ENCODE assay signal across 23 cellular contexts in genomic region chr16:84709609-84710008, GRCh38. TPM values are rescaled to one million over a fixed set of nuclear protein-coding genes. Genes with fewer than 3 reads are reported as not detected.
A peak's percentile ranks its signal among the peaks of the same experiment; 100 is the strongest.
DNase-seq lines count a peak whose midpoint lies in the region; ATAC-seq and TF ChIP-seq lines count a peak whose summit lies in the region.
"Had no signal": no experiment of that assay in that cellular context is flagged by ENCODE, and none has a peak within 500 bp of the region (broad histone marks: within the 10 kb centered on the region; RNA-seq: fewer than 3 reads in every experiment).

No MANE protein-coding gene starts in this region.

- peaks cover 64% of the 10 kb centered on the region for H4K20me1 ChIP-seq in OCI-LY7 (ENCODE audit: insufficient read depth, low read length)

- H3K4me3 ChIP-seq in cardiac muscle cell (no peak overlapping the region), NT2/D1 (ENCODE audit: insufficient read length, low read depth) (no peak overlapping the region), left ventricle myocardium inferior (peak overlapping the region; percentile 3), OCI-LY7 (ENCODE audit: low read depth, low read length, poor library complexity, severe bottlenecking) (no peak overlapping the region)
- H3K4me3 ChIP-seq: GM12878, MG63, spleen had no signal

- H3K36me3 Mint-ChIP-seq in stimulated activated memory B cell treated with anti-CD40 and anti-IgM and Interleukin-4, amounts not matched to agents 10 μg/mL and 1 μg/mL and 100 μg/mL, for 72 hours = peaks cover 29% of the 10 kb centered on the region

- no peak for DNase-seq in cardiac muscle cell (ENCODE audit: low read depth in 1 of 2, low spot score in 1 of 2)
- no peak for DNase-seq in left cardiac atrium
- DNase-seq in NT2/D1 (ENCODE audit: low read depth, low spot score) = no peak
- DNase-seq in left ventricle myocardium inferior = no peak
- DNase-seq in OCI-LY7 (ENCODE audit: low spot score) = no peak
- DNase-seq: activated naive CD4-positive, alpha-beta T cell treated with anti-CD3 and anti-CD28 coated beads, Interleukin-2, amount 50 U/mL, for 16 hours; activated T-cell treated with anti-CD3 and anti-CD28 coated beads, Interleukin-2, amount 50 U/mL, for 4 hours; anterior cingulate cortex; caudate nucleus; MG63; NCI-H1417; NCI-H2081 treated with DMSO at 0.1 percent for 48 hours; nucleus accumbens; PC-3; SHP77 treated with DMSO at 0.1 percent for 48 hours; spleen; stimulated activated CD4-positive, alpha-beta T cell treated with anti-CD3 and anti-CD28 coated beads, Interleukin-4, amount 100 ng/mL, for 1 hour; stimulated activated naive CD4-positive, alpha-beta T cell treated with Interleukin-2 at 50 U/mL for 16 hours had no signal

- no peaks in the 10 kb centered on the region for H3K9me3 Mint-ChIP-seq in stimulated activated memory B cell treated with anti-CD40 and anti-IgM and Interleukin-4, amounts not matched to agents 10 μg/mL and 1 μg/mL and 100 μg/mL, for 72 hours
- H3K9me3 Mint-ChIP-seq: activated T-cell treated with anti-CD3 and anti-CD28 coated beads, Interleukin-2, amount 50 U/mL, for 4 hours; dendritic cell treated with granulocyte-macrophage colony-stimulating factor and Interleukin-4, amounts not matched to agents 40 ng/mL and 50 ng/mL, for 4 days had no signal

- intact Hi-C loops in left cardiac atrium (cut with DNase I) = no loop called here
- intact Hi-C loops in left ventricle myocardium inferior (cut with micrococcal nuclease) = no loop called here
- intact Hi-C loops in OCI-LY7 (cut with micrococcal nuclease; ENCODE audit: unreplicated experiment) = no loop called here

- H3K9ac ChIP-seq in NT2/D1 (ENCODE audit: insufficient read length, low read depth) = peak overlapping the region; percentile 22

- POLR2A ChIA-PET in OCI-LY7 (lab: Charles Lee) = no interaction called here

- CTCF ChIA-PET in OCI-LY7 (lab: Charles Lee; ENCODE audit: unreplicated experiment) = no interaction called here

- H3K4me2 ChIP-seq in OCI-LY7 (ENCODE audit: low read length) = no peak overlapping the region

- ATAC-seq in left cardiac atrium = no peak
- no peak for ATAC-seq in stimulated activated memory B cell treated with anti-CD40 and anti-IgM and Interleukin-4, amounts not matched to agents 10 μg/mL and 1 μg/mL and 100 μg/mL, for 72 hours
- ATAC-seq in HG02678 (IDR thresholded peaks at IDR 0.05; ENCODE audit: unreplicated experiment) = no peak
- ATAC-seq: GM12878, PC-3 had no signal

- H3K27ac Mint-ChIP-seq in stimulated activated memory B cell treated with anti-CD40 and anti-IgM and Interleukin-4, amounts not matched to agents 10 μg/mL and 1 μg/mL and 100 μg/mL, for 72 hours = peak overlapping the region; percentile 43
- H3K27ac Mint-ChIP-seq: dendritic cell treated with granulocyte-macrophage colony-stimulating factor and Interleukin-4, amounts not matched to agents 40 ng/mL and 50 ng/mL, for 4 days had no signal

- no peaks in the 10 kb centered on the region for H3K27me3 ChIP-seq in cardiac muscle cell
- no peaks in the 10 kb centered on the region for H3K27me3 ChIP-seq in NT2/D1 (ENCODE audit: insufficient read depth, insufficient read length)
- no peaks in the 10 kb centered on the region for H3K27me3 ChIP-seq in left ventricle myocardium inferior (ENCODE audit: low read depth)
- H3K27me3 ChIP-seq: MG63, spleen had no signal

- H3K4me1 Mint-ChIP-seq in stimulated activated memory B cell treated with anti-CD40 and anti-IgM and Interleukin-4, amounts not matched to agents 10 μg/mL and 1 μg/mL and 100 μg/mL, for 72 hours = peaks cover 88% of the 10 kb centered on the region

- H3K27me3 Mint-ChIP-seq in stimulated activated memory B cell treated with anti-CD40 and anti-IgM and Interleukin-4, amounts not matched to agents 10 μg/mL and 1 μg/mL and 100 μg/mL, for 72 hours = no peaks in the 10 kb centered on the region
- H3K27me3 Mint-ChIP-seq: dendritic cell treated with granulocyte-macrophage colony-stimulating factor and Interleukin-4, amounts not matched to agents 40 ng/mL and 50 ng/mL, for 4 days had no signal

- no peak overlapping the region for H3K4me3 Mint-ChIP-seq in stimulated activated memory B cell treated with anti-CD40 and anti-IgM and Interleukin-4, amounts not matched to agents 10 μg/mL and 1 μg/mL and 100 μg/mL, for 72 hours
- H3K4me3 Mint-ChIP-seq: activated T-cell treated with anti-CD3 and anti-CD28 coated beads, Interleukin-2, amount 50 U/mL, for 4 hours; dendritic cell treated with granulocyte-macrophage colony-stimulating factor and Interleukin-4, amounts not matched to agents 40 ng/mL and 50 ng/mL, for 4 days had no signal

- BruUV-seq in OCI-LY7 (replicated peaks; lab: Mats Ljungman, UMichigan) = no TSS peak

- H3K4me1 ChIP-seq in cardiac muscle cell (ENCODE audit: low read depth) (peaks cover 42% of the 10 kb centered on the region), NT2/D1 (ENCODE audit: insufficient read depth, insufficient read length) (peaks cover 13% of the 10 kb centered on the region), left ventricle myocardium inferior (peaks cover 74% of the 10 kb centered on the region), OCI-LY7 (ENCODE audit: insufficient read depth, low read length, poor library complexity, severe bottlenecking) (peaks cover 31% of the 10 kb centered on the region)

- H3K9me3 ChIP-seq in cardiac muscle cell (ENCODE audit: low read depth) = no peaks in the 10 kb centered on the region
- no peaks in the 10 kb centered on the region for H3K9me3 ChIP-seq in NT2/D1 (ENCODE audit: insufficient read depth, low read length)
- no peaks in the 10 kb centered on the region for H3K9me3 ChIP-seq in left ventricle myocardium inferior (replicated peaks)
- no peaks in the 10 kb centered on the region for H3K9me3 ChIP-seq in OCI-LY7 (ENCODE audit: low read length)
- H3K9me3 ChIP-seq: MG63, spleen had no signal

- TF ChIP-seq CTCF in cardiac muscle cell (IDR thresholded peaks at IDR 0.05; ENCODE audit: low read depth, low read length) (no peak), left ventricle myocardium inferior (IDR thresholded peaks at IDR 0.05; ENCODE audit: borderline replicate concordance) (no peak), OCI-LY7 (conservative IDR thresholded peaks at IDR 0.05; ENCODE audit: low read length) (no peak)

- H3K36me3 ChIP-seq in cardiac muscle cell = no peaks in the 10 kb centered on the region
- H3K36me3 ChIP-seq in NT2/D1 (ENCODE audit: insufficient read depth, insufficient read length, low read length) = peaks cover 48% of the 10 kb centered on the region
- H3K36me3 ChIP-seq in left ventricle myocardium inferior = no peaks in the 10 kb centered on the region
- peaks cover 67% of the 10 kb centered on the region for H3K36me3 ChIP-seq in OCI-LY7 (ENCODE audit: insufficient read depth, low read length)

- H3K27ac ChIP-seq in cardiac muscle cell = peak overlapping the region; percentile 14
- H3K27ac ChIP-seq in left ventricle myocardium inferior (replicated peaks) = peak overlapping the region; percentile 43
- H3K27ac ChIP-seq in OCI-LY7 (ENCODE audit: low read depth, low read length, poor library complexity, severe bottlenecking) = no peak overlapping the region
- H3K27ac ChIP-seq: C4-2B, spleen had no signal

- H3K79me2 ChIP-seq in OCI-LY7 (ENCODE audit: insufficient read depth, low read depth, low read length) = peaks cover 100% of the 10 kb centered on the region

- no peaks in the 10 kb centered on the region for H3K9me2 ChIP-seq in OCI-LY7 (ENCODE audit: insufficient read depth, low read length)

- H2AFZ ChIP-seq in OCI-LY7 (ENCODE audit: low read length) = no peak overlapping the region

RNA-seq across cellular contexts. Expression of gene USP10, which starts 9.8 kb away (rescaled TPM):
- total RNA-seq in cardiac muscle cell = 77.4 and 91.9 TPM in 2 replicates
- 100.0 and 139 TPM in 2 replicates for polyA plus RNA-seq in cardiac muscle cell
- total RNA-seq in left cardiac atrium = 10 to 100 TPM; 66.7 to 70.7 TPM
- 66.7 TPM for total RNA-seq in left ventricle myocardium inferior
- 65.9 and 69.8 TPM in 2 replicates for total RNA-seq in OCI-LY7 (2014; rRNA removed; shearing (Covaris generic))
- total RNA-seq in OCI-LY7 (2022) = 134 and 135 TPM in 2 replicates
